3 cellular contexts compared by ENCODE assay signal in the genomic region with DNA sequence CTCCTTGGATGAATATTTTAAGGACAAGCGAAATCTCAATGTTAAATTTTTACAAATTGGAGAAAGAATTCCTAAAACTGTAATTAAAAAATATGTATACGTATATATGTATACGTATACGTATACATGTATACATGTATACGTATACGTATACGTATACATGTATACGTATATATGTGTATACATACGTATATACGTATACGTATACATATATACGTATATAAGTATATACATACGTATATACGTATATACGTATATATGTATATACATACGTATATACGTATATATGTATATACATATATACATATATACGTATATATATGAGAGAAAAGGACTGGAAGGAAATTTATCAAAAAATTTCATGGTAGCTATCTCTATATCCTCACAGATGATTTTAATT.
TF ChIP-seq lines count a peak whose summit lies in the region.

No MANE protein-coding gene starts in this region.

TF ChIP-seq in SK-N-SH treated with all-trans-retinoic acid at 6 μM for 48 hours, 23 proteins besides CTCF, POLR2A, EP300 and RAD21 (continued from another document and continues in another):
- no peak for TF ChIP-seq PATZ1 (CRISPR knock-in tag; IDR thresholded peaks at IDR 0.05; ENCODE audit: borderline replicate concordance)
- TF ChIP-seq, protein P1, sequence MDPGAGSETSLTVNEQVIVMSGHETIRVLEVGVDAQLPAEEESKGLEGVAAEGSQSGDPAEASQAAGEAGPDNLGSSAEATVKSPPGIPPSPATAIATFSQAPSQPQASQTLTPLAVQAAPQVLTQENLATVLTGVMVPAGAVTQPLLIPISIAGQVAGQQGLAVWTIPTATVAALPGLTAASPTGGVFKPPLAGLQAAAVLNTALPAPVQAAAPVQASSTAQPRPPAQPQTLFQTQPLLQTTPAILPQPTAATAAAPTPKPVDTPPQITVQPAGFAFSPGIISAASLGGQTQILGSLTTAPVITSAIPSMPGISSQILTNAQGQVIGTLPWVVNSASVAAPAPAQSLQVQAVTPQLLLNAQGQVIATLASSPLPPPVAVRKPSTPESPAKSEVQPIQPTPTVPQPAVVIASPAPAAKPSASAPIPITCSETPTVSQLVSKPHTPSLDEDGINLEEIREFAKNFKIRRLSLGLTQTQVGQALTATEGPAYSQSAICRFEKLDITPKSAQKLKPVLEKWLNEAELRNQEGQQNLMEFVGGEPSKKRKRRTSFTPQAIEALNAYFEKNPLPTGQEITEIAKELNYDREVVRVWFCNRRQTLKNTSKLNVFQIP (CRISPR knock-in tag; IDR thresholded peaks at IDR 0.05; ENCODE audit: borderline replicate concordance, low read depth): no peak
- no peak for TF ChIP-seq ZNF70 (CRISPR knock-in tag; IDR thresholded peaks at IDR 0.05)
- 0 out of 2 replicates have a peak, but pooled peaks have one; percentile 60 for TF ChIP-seq ZFP30 (CRISPR knock-in tag; IDR thresholded peaks at IDR 0.05)
- no peak for TF ChIP-seq RARB (CRISPR knock-in tag; IDR thresholded peaks at IDR 0.05)
- TF ChIP-seq GLIS3 (CRISPR knock-in tag; IDR thresholded peaks at IDR 0.05): no peak
- TF ChIP-seq ZNF565 (CRISPR knock-in tag; conservative IDR thresholded peaks at IDR 0.05; ENCODE audit: low read depth): 0 out of 2 replicates have a peak, but pooled peaks have one; percentile 43
- TF ChIP-seq TSHZ2 (CRISPR knock-in tag; IDR thresholded peaks at IDR 0.05): no peak
- peak; percentile 42; the same call in 1 of the 2 replicates for TF ChIP-seq OSR1 (CRISPR knock-in tag; IDR thresholded peaks at IDR 0.05)

TF ChIP-seq in SK-N-SH, 30 proteins besides CTCF, POLR2A, EP300 and RAD21:
- TF ChIP-seq, protein P2, sequence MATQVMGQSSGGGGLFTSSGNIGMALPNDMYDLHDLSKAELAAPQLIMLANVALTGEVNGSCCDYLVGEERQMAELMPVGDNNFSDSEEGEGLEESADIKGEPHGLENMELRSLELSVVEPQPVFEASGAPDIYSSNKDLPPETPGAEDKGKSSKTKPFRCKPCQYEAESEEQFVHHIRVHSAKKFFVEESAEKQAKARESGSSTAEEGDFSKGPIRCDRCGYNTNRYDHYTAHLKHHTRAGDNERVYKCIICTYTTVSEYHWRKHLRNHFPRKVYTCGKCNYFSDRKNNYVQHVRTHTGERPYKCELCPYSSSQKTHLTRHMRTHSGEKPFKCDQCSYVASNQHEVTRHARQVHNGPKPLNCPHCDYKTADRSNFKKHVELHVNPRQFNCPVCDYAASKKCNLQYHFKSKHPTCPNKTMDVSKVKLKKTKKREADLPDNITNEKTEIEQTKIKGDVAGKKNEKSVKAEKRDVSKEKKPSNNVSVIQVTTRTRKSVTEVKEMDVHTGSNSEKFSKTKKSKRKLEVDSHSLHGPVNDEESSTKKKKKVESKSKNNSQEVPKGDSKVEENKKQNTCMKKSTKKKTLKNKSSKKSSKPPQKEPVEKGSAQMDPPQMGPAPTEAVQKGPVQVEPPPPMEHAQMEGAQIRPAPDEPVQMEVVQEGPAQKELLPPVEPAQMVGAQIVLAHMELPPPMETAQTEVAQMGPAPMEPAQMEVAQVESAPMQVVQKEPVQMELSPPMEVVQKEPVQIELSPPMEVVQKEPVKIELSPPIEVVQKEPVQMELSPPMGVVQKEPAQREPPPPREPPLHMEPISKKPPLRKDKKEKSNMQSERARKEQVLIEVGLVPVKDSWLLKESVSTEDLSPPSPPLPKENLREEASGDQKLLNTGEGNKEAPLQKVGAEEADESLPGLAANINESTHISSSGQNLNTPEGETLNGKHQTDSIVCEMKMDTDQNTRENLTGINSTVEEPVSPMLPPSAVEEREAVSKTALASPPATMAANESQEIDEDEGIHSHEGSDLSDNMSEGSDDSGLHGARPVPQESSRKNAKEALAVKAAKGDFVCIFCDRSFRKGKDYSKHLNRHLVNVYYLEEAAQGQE (IDR thresholded peaks at IDR 0.05; ENCODE audit: low read depth, low read length): no peak
- TF ChIP-seq YY1 (IDR thresholded peaks at IDR 0.05; ENCODE audit: low read depth): no peak
- TF ChIP-seq, protein P3, sequence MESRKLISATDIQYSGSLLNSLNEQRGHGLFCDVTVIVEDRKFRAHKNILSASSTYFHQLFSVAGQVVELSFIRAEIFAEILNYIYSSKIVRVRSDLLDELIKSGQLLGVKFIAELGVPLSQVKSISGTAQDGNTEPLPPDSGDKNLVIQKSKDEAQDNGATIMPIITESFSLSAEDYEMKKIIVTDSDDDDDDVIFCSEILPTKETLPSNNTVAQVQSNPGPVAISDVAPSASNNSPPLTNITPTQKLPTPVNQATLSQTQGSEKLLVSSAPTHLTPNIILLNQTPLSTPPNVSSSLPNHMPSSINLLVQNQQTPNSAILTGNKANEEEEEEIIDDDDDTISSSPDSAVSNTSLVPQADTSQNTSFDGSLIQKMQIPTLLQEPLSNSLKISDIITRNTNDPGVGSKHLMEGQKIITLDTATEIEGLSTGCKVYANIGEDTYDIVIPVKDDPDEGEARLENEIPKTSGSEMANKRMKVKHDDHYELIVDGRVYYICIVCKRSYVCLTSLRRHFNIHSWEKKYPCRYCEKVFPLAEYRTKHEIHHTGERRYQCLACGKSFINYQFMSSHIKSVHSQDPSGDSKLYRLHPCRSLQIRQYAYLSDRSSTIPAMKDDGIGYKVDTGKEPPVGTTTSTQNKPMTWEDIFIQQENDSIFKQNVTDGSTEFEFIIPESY (IDR thresholded peaks at IDR 0.05; ENCODE audit: borderline replicate concordance, low read depth): no peak
- TF ChIP-seq TCF12 (IDR thresholded peaks at IDR 0.05): no peak
- TF ChIP-seq ELF1 (IDR thresholded peaks at IDR 0.05): no peak
- no peak for TF ChIP-seq JUND (IDR thresholded peaks at IDR 0.05)

TF ChIP-seq in K562, 482 proteins besides CTCF, POLR2A, EP300 and RAD21 (continued from another document and continues in another):
- TF ChIP-seq ZNF280B (CRISPR knock-in tag; IDR thresholded peaks at IDR 0.05) (no peak), ZNF408 (CRISPR knock-in tag; IDR thresholded peaks at IDR 0.05; ENCODE audit: low read depth) (peak; percentile 97), SIRT6 (IDR thresholded peaks at IDR 0.05; ENCODE audit: low read depth, low read length) (no peak), THRAP3 (IDR thresholded peaks at IDR 0.05; ENCODE audit: borderline replicate concordance) (no peak), ZNF77 (CRISPR knock-in tag; IDR thresholded peaks at IDR 0.05) (0 out of 2 replicates have a peak, but pooled peaks have one; percentile 78), BRF2 (IDR thresholded peaks at IDR 0.05; ENCODE audit: borderline replicate concordance, insufficient read depth, insufficient read length) (no peak), CBFB (CRISPR knock-in tag; IDR thresholded peaks at IDR 0.05) (no peak), TBP (optimal IDR thresholded peaks at IDR 0.05; ENCODE audit: low read depth, low read length) (no peak), ZNF324 (CRISPR knock-in tag; IDR thresholded peaks at IDR 0.05) (no peak), BRD9 (IDR thresholded peaks at IDR 0.05; ENCODE audit: low read depth, partially characterized antibody) (no peak), ZBTB11 (CRISPR knock-in tag; IDR thresholded peaks at IDR 0.05) (peak in 1 of 3 experiments; percentile 72; a peak in 1 of 6 replicates), ZNF707 (CRISPR knock-in tag; conservative IDR thresholded peaks at IDR 0.05) (peak; percentile 77), SREBF2 (CRISPR knock-in tag; IDR thresholded peaks at IDR 0.05) (no peak), ZNF830 (CRISPR knock-in tag; IDR thresholded peaks at IDR 0.05) (no peak), SLC30A9 (CRISPR knock-in tag; IDR thresholded peaks at IDR 0.05) (peak; percentile 88; the same call in 1 of the 2 replicates), FOXJ3 (CRISPR knock-in tag; IDR thresholded peaks at IDR 0.05) (no peak), KLF10 (CRISPR knock-in tag; IDR thresholded peaks at IDR 0.05) (no peak), EZH2 (IDR thresholded peaks at IDR 0.05; ENCODE audit: borderline replicate concordance, low read depth, low read length) (no peak), TEAD1 (CRISPR knock-in tag; IDR thresholded peaks at IDR 0.05) (no peak), SMARCA4 (IDR thresholded peaks at IDR 0.05) (no peak), CCAR2 (IDR thresholded peaks at IDR 0.05; ENCODE audit: low read depth, low read length) (no peak), ZNF23 (CRISPR knock-in tag; IDR thresholded peaks at IDR 0.05) (no peak), GABPB2 (CRISPR knock-in tag; conservative IDR thresholded peaks at IDR 0.05) (0 out of 2 replicates have a peak, but pooled peaks have one; percentile 28)
- TF ChIP-seq, protein P4, sequence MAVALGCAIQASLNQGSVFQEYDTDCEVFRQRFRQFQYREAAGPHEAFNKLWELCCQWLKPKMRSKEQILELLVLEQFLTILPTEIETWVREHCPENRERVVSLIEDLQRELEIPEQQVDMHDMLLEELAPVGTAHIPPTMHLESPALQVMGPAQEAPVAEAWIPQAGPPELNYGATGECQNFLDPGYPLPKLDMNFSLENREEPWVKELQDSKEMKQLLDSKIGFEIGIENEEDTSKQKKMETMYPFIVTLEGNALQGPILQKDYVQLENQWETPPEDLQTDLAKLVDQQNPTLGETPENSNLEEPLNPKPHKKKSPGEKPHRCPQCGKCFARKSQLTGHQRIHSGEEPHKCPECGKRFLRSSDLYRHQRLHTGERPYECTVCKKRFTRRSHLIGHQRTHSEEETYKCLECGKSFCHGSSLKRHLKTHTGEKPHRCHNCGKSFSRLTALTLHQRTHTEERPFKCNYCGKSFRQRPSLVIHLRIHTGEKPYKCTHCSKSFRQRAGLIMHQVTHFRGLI (CRISPR knock-in tag; IDR thresholded peaks at IDR 0.05): peak; percentile 84; the same call in 1 of the 2 replicates
- TF ChIP-seq, protein P5, sequence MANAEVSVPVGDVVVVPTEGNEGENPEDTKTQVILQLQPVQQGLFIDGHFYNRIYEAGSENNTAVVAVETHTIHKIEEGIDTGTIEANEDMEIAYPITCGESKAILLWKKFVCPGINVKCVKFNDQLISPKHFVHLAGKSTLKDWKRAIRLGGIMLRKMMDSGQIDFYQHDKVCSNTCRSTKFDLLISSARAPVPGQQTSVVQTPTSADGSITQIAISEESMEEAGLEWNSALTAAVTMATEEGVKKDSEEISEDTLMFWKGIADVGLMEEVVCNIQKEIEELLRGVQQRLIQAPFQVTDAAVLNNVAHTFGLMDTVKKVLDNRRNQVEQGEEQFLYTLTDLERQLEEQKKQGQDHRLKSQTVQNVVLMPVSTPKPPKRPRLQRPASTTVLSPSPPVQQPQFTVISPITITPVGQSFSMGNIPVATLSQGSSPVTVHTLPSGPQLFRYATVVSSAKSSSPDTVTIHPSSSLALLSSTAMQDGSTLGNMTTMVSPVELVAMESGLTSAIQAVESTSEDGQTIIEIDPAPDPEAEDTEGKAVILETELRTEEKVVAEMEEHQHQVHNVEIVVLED (CRISPR knock-in tag; IDR thresholded peaks at IDR 0.05): 0 out of 2 replicates have a peak, but pooled peaks have one; percentile 33
- TF ChIP-seq, protein P6, sequence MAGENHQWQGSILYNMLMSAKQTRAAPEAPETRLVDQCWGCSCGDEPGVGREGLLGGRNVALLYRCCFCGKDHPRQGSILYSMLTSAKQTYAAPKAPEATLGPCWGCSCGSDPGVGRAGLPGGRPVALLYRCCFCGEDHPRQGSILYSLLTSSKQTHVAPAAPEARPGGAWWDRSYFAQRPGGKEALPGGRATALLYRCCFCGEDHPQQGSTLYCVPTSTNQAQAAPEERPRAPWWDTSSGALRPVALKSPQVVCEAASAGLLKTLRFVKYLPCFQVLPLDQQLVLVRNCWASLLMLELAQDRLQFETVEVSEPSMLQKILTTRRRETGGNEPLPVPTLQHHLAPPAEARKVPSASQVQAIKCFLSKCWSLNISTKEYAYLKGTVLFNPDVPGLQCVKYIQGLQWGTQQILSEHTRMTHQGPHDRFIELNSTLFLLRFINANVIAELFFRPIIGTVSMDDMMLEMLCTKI (IDR thresholded peaks at IDR 0.05; ENCODE audit: partially characterized antibody): no peak
